In genomic region chr17:32927201-32927723, GRCh38 we compare ENCODE assay signal across 8 cellular contexts. TPM values are rescaled to one million over a fixed set of nuclear protein-coding genes. Genes with fewer than 3 reads are reported as not detected.
DNase-seq lines count a peak whose midpoint lies in the region; ATAC-seq, FAIRE-seq and TF ChIP-seq lines count a peak whose summit lies in the region.

No MANE protein-coding gene starts in this region.

- peak in 1 of 2 experiments; percentile 45; a peak in 1 of 4 replicates for TF ChIP-seq POLR2A in HepG2 (IDR thresholded peaks at IDR 0.05; ENCODE audit: insufficient read depth in 1 of 2, low read depth in 2 of 2, low read length in 2 of 2)

- H3K27ac ChIP-seq in ascending aorta (peak overlapping the region; percentile 50 to 88), HepG2 (ENCODE audit: extremely low read length, insufficient read depth, low read length) (peak overlapping the region; percentile 79), subcutaneous abdominal adipose tissue (ENCODE audit: low read depth, low read length) (no peak overlapping the region)

- peak overlapping the region; percentile 81 for H3K9ac ChIP-seq in HepG2 (ENCODE audit: insufficient read depth, low read depth, low read length)
- H3K9ac ChIP-seq in subcutaneous abdominal adipose tissue (ENCODE audit: low read length in 5 of 5): peak overlapping the region in 1 of 5 donors; percentile 54

- in situ Hi-C loops in HepG2 (cut with HindIII; ENCODE audit: extremely low pct_ligation_motif_present, low pct_unique_long_range_greater_than_20kb): no loop called here

- no peak for TF ChIP-seq RAD21 in HepG2 (CRISPR knock-in tag; IDR thresholded peaks at IDR 0.05)

- TF ChIP-seq CTCF in ascending aorta (IDR thresholded peaks at IDR 0.05) (no peak), HepG2 (CRISPR knock-in tag; IDR thresholded peaks at IDR 0.05) (no peak; the same call in 1 of the 2 replicates)

- ATAC-seq in HepG2 (peak; percentile 93), HG03342 (IDR thresholded peaks at IDR 0.05; ENCODE audit: unreplicated experiment) (no peak), HG02642 (IDR thresholded peaks at IDR 0.05; ENCODE audit: poor library complexity, unreplicated experiment) (no peak)

- no peak; a peak in 1 of 4 replicates for TF ChIP-seq EP300 in HepG2 (IDR thresholded peaks at IDR 0.05; ENCODE audit: low read depth in 2 of 2, low read length in 2 of 2)
- no peak for TF ChIP-seq EP300 in HepG2 (CRISPR knock-in tag; IDR thresholded peaks at IDR 0.05; ENCODE audit: borderline replicate concordance)

- WGBS in HepG2 (ENCODE audit: low lambda C conversion rate): 0% methylated on average over 9 of the region's 11 CpGs

- H3K9me3 ChIP-seq in ascending aorta: no peaks in the 10 kb centered on the region
- no peaks in the 10 kb centered on the region for H3K9me3 ChIP-seq in HepG2 (ENCODE audit: low read length)
- H3K9me3 ChIP-seq in subcutaneous abdominal adipose tissue (ENCODE audit: control insufficient read depth in 5 of 5, low read length in 5 of 5): no peaks in the 10 kb centered on the region

- peaks cover 12% of the 10 kb centered on the region for H3K79me2 ChIP-seq in HepG2 (ENCODE audit: insufficient read depth, low read length)

- FAIRE-seq in HepG2 (lab: Jason Lieb, UNC): peak; percentile 68

- intact Hi-C loops in ascending aorta (cut with DNase I) (loop anchor here (5.0 kb wide), 2 partner anchors 270 to 430 kb away; no protein-coding TSS in a partner anchor), HepG2 (cut with micrococcal nuclease; ENCODE audit: unreplicated experiment) (no loop called here)

- H3K36me3 ChIP-seq in ascending aorta (no peaks in the 10 kb centered on the region), HepG2 (replicated peaks in 1 of 2; ENCODE audit: control insufficient read depth in 1 of 2, insufficient read depth in 2 of 2, low read length in 2 of 2) (peaks cover 0 to 5% of the 10 kb centered on the region in 2 experiments; a peak in 1 of 5 replicates), subcutaneous abdominal adipose tissue (ENCODE audit: control insufficient read depth in 5 of 5, insufficient read depth in 5 of 5, low read length in 5 of 5) (no peaks in the 10 kb centered on the region)

- POLR2A ChIA-PET in HepG2 (lab: Yijun Ruan, JAX): interaction anchor here (1.4 kb wide), 1 partner anchor 9 kb away, joined by 5 read pairs; no protein-coding TSS in a partner anchor

- H3K4me2 ChIP-seq in HepG2 (ENCODE audit: low read depth, low read length): peak overlapping the region; percentile 98

- H3K4me3 ChIP-seq in ascending aorta (peak overlapping the region; percentile 78 to 85), HepG2 (replicated peaks in 1 of 3; ENCODE audit: insufficient read depth in 1 of 3, low read depth in 2 of 3, low read length in 3 of 3) (peak overlapping the region; percentile 69 to 88 (median 82)), subcutaneous abdominal adipose tissue (ENCODE audit: low read depth in 1 of 5, low read length in 5 of 5) (peak overlapping the region; percentile 42 to 69 (median 67))

- CTCF ChIA-PET in HepG2 (lab: Yijun Ruan, JAX; ENCODE audit: low intra/inter-chr PET ratio, low total read pairs): no interaction called here

- no peaks in the 10 kb centered on the region for H4K20me1 ChIP-seq in HepG2 (ENCODE audit: insufficient read depth, low read length)

- H3K4me1 ChIP-seq in ascending aorta: peaks cover 3 to 10% of the 10 kb centered on the region in 2 donors
- H3K4me1 ChIP-seq in HepG2 (ENCODE audit: insufficient read depth, low read length): peaks cover 60% of the 10 kb centered on the region
- peaks cover 0 to 17% (median 12%) of the 10 kb centered on the region in 5 donors for H3K4me1 ChIP-seq in subcutaneous abdominal adipose tissue (ENCODE audit: control insufficient read depth in 5 of 5, insufficient read depth in 5 of 5, low read length in 5 of 5)

- no peak overlapping the region for H2AFZ ChIP-seq in HepG2 (ENCODE audit: low read length)

- BruUV-seq in HepG2 (replicated peaks; lab: Mats Ljungman, UMichigan): no TSS peak

- H3K27me3 ChIP-seq in ascending aorta (no peaks in the 10 kb centered on the region), HepG2 (ENCODE audit: control insufficient read depth in 1 of 2, insufficient read depth in 2 of 2, low read length in 2 of 2) (no peaks in the 10 kb centered on the region; a peak in 1 of 5 replicates), subcutaneous abdominal adipose tissue (ENCODE audit: control insufficient read depth in 5 of 5, insufficient read depth in 4 of 5, low read length in 5 of 5) (peaks cover 5 to 27% (median 17%) of the 10 kb centered on the region in 5 donors)

- peak; percentile 35 for DNase-seq in NCI-H748 (lab: John Stamatoyannopoulos, UW; ENCODE audit: unreplicated experiment)
- no peak for DNase-seq in NCI-H748 treated with DMSO at 0.1 percent for 48 hours (lab: John Stamatoyannopoulos, UW)
- DNase-seq in ascending aorta (ENCODE audit: low spot score in 2 of 2): no peak
- DNase-seq in HepG2 (ENCODE audit: low spot score): peak; percentile 76
- no peak for DNase-seq in NK-92 treated with Interleukin-12 subunit alpha and Interleukin-12 subunit beta, amount 100 ng/mL, for 24 hours (lab: John Stamatoyannopoulos, UW)

TF ChIP-seq in HepG2, 621 proteins besides CTCF, POLR2A, EP300 and RAD21 (continues in another document):
- TF ChIP-seq TP53 (CRISPR knock-in tag; conservative IDR thresholded peaks at IDR 0.05) (no peak), ZNF256 (CRISPR knock-in tag; conservative IDR thresholded peaks at IDR 0.05) (no peak), PPARG (CRISPR knock-in tag; conservative IDR thresholded peaks at IDR 0.05) (0 out of 2 replicates have a peak, but pooled peaks have one; percentile 24), HINFP (CRISPR knock-in tag; IDR thresholded peaks at IDR 0.05; ENCODE audit: low read depth) (no peak), RNF2 (conservative IDR thresholded peaks at IDR 0.05; ENCODE audit: low read depth) (no peak), ZNF230 (CRISPR knock-in tag; IDR thresholded peaks at IDR 0.05) (no peak)

RNA-seq across cellular contexts. Expression of gene TMEM98, which starts 0.7 kb away (rescaled TPM):
- total RNA-seq in ascending aorta (50.6 TPM), HepG2 (2016; rRNA removed; fragmentation: Illumina TruSeq; extraction: Trizol) (77.3 and 103 TPM in 2 replicates)
- 53.1 and 67.2 TPM in 2 replicates for total RNA-seq in HepG2 (2016; cell fraction: cytosol; rRNA removed; fragmentation: Illumina TruSeq; extraction: Trizol; ENCODE audit: low read depth)
- 79.2 and 109 TPM in 2 replicates for total RNA-seq in HepG2 (2016; cell fraction: insoluble cytoplasmic fraction; rRNA removed; fragmentation: Illumina TruSeq; extraction: Trizol)
- total RNA-seq in HepG2 (2016; cell fraction: membrane; rRNA removed; fragmentation: Illumina TruSeq; extraction: Trizol): 111 and 127 TPM in 2 replicates
- 75.4 and 76.4 TPM in 2 replicates for total RNA-seq in HepG2 (2016; cell fraction: nucleus; rRNA removed; fragmentation: Illumina TruSeq; extraction: Trizol)
- polyA plus RNA-seq in HepG2 (2011; rRNA removed): 175 and 180 TPM in 2 replicates
- polyA plus RNA-seq in HepG2 (2011; cell fraction: cytosol; rRNA removed): 328 and 339 TPM in 2 replicates
- 173 and 209 TPM in 2 replicates for polyA plus RNA-seq in HepG2 (2011; cell fraction: nucleus; rRNA removed)
- polyA plus RNA-seq in HepG2 (2012): 69.9 and 74.1 TPM in 2 replicates
- polyA plus RNA-seq in HepG2 (2016; cell fraction: cytosol; fragmentation: Illumina TruSeq; extraction: Trizol; ENCODE audit: low read depth): 92.0 and 118 TPM in 2 replicates
- 87.3 and 89.1 TPM in 2 replicates for polyA plus RNA-seq in HepG2 (2016; cell fraction: insoluble cytoplasmic fraction; fragmentation: Illumina TruSeq; extraction: Trizol; ENCODE audit: low read depth)
- 118 and 131 TPM in 2 replicates for polyA plus RNA-seq in HepG2 (2016; cell fraction: membrane; fragmentation: Illumina TruSeq; extraction: Trizol; ENCODE audit: low read depth)
- polyA plus RNA-seq in HepG2 (2016; cell fraction: nucleus; fragmentation: Illumina TruSeq; extraction: Trizol; ENCODE audit: insufficient read depth, low read depth): 139 and 141 TPM in 2 replicates
- polyA minus RNA-seq in HepG2 (2011; rRNA and poly(A)+ RNA removed; ENCODE audit: low replicate concordance): 1.2 and 454 TPM in 2 replicates
- 65.4 and 66.9 TPM in 2 replicates for polyA minus RNA-seq in HepG2 (2011; cell fraction: cytosol; rRNA and poly(A)+ RNA removed)
- 53.7 and 60.7 TPM in 2 replicates for polyA minus RNA-seq in HepG2 (2011; cell fraction: nucleus; rRNA and poly(A)+ RNA removed)

RNA-seq across cellular contexts. Expression of gene MYO1D, which starts 50.3 kb away (rescaled TPM):
- total RNA-seq in ascending aorta: 105 TPM
- total RNA-seq in HepG2 (2016; rRNA removed; fragmentation: Illumina TruSeq; extraction: Trizol): 13.2 and 15.4 TPM in 2 replicates
- total RNA-seq in HepG2 (2016; cell fraction: cytosol; rRNA removed; fragmentation: Illumina TruSeq; extraction: Trizol; ENCODE audit: low read depth): 3.0 and 3.6 TPM in 2 replicates
- 12.4 and 13.8 TPM in 2 replicates for total RNA-seq in HepG2 (2016; cell fraction: insoluble cytoplasmic fraction; rRNA removed; fragmentation: Illumina TruSeq; extraction: Trizol)
- 5.7 and 6.1 TPM in 2 replicates for total RNA-seq in HepG2 (2016; cell fraction: membrane; rRNA removed; fragmentation: Illumina TruSeq; extraction: Trizol)
- 14.8 and 18.3 TPM in 2 replicates for total RNA-seq in HepG2 (2016; cell fraction: nucleus; rRNA removed; fragmentation: Illumina TruSeq; extraction: Trizol)
- 17.3 and 19.7 TPM in 2 replicates for polyA plus RNA-seq in HepG2 (2011; rRNA removed)
- 15.1 and 24.7 TPM in 2 replicates for polyA plus RNA-seq in HepG2 (2011; cell fraction: cytosol; rRNA removed)
- 8.8 and 9.9 TPM in 2 replicates for polyA plus RNA-seq in HepG2 (2011; cell fraction: nucleus; rRNA removed)
- polyA plus RNA-seq in HepG2 (2012): 21.0 and 26.3 TPM in 2 replicates
- polyA plus RNA-seq in HepG2 (2016; cell fraction: cytosol; fragmentation: Illumina TruSeq; extraction: Trizol; ENCODE audit: low read depth): 0.91 and 1.2 TPM in 2 replicates
- 11.4 and 15.7 TPM in 2 replicates for polyA plus RNA-seq in HepG2 (2016; cell fraction: insoluble cytoplasmic fraction; fragmentation: Illumina TruSeq; extraction: Trizol; ENCODE audit: low read depth)
- polyA plus RNA-seq in HepG2 (2016; cell fraction: membrane; fragmentation: Illumina TruSeq; extraction: Trizol; ENCODE audit: low read depth): 2.9 and 3.4 TPM in 2 replicates
- polyA plus RNA-seq in HepG2 (2016; cell fraction: nucleus; fragmentation: Illumina TruSeq; extraction: Trizol; ENCODE audit: insufficient read depth, low read depth): 8.9 and 12.3 TPM in 2 replicates
- polyA minus RNA-seq in HepG2 (2011; rRNA and poly(A)+ RNA removed; ENCODE audit: low replicate concordance): 1.8 and 19.9 TPM in 2 replicates
- 24.6 and 25.3 TPM in 2 replicates for polyA minus RNA-seq in HepG2 (2011; cell fraction: cytosol; rRNA and poly(A)+ RNA removed)
- polyA minus RNA-seq in HepG2 (2011; cell fraction: nucleus; rRNA and poly(A)+ RNA removed): 44.4 and 61.9 TPM in 2 replicates

Comparison
In these comparisons a context has a peak if more than half of its experiments do, and no peak if none do; other contexts are left out.
1. DNase-seq: peak in NCI-H748 (single experiment) and HepG2 (single experiment); none in NCI-H748 treated with DMSO at 0.1 percent for 48 hours (single experiment), ascending aorta (0 of 2) and NK-92 treated with Interleukin-12 subunit alpha and Interleukin-12 subunit beta, amount 100 ng/mL, for 24 hours (single experiment).
2. Peak in every context shown above with its lines, with median percentiles within 50 percentile points of each other: H3K4me3 ChIP-seq.